In genomic region chr6:43262780-43263313, GRCh38 we compare ENCODE assay signal across 15 cellular contexts. TPM values are rescaled to one million over a fixed set of nuclear protein-coding genes. Genes with fewer than 3 reads are reported as not detected.
DNase-seq lines count a peak whose midpoint lies in the region; ATAC-seq, FAIRE-seq and TF ChIP-seq lines count a peak whose summit lies in the region.
"Had no signal": no experiment of that assay in that cellular context is flagged by ENCODE, and none has a peak within 500 bp of the region (broad histone marks: within the 10 kb centered on the region; RNA-seq: fewer than 3 reads in every experiment).

No MANE protein-coding gene starts in this region.

- no peak overlapping the region for H4K5ac ChIP-seq in IMR-90 (ENCODE audit: low read depth, low read length)

- H3K9me3 ChIP-seq in HepG2 (ENCODE audit: low read length) (no peaks in the 10 kb centered on the region), right lobe of liver (no peaks in the 10 kb centered on the region), IMR-90 (ENCODE audit: control insufficient read depth, insufficient read depth, low read length) (no peaks in the 10 kb centered on the region), hepatocyte (ENCODE audit: low read depth) (no peaks in the 10 kb centered on the region)
- H3K9me3 ChIP-seq in CD4-positive, alpha-beta memory T cell (ENCODE audit: control insufficient read depth in 1 of 2, low read length in 2 of 2): no peaks in the 10 kb centered on the region

- TF ChIP-seq EP300 in HepG2 (IDR thresholded peaks at IDR 0.05; ENCODE audit: low read depth in 2 of 2, low read length in 2 of 2) (no peak), HepG2 (CRISPR knock-in tag; IDR thresholded peaks at IDR 0.05; ENCODE audit: borderline replicate concordance) (no peak)

- H3K14ac ChIP-seq in IMR-90 (replicated peaks; ENCODE audit: low read depth, low read length): no peak overlapping the region

- no peak overlapping the region for H3K4me3 Mint-ChIP-seq in CD4-positive, alpha-beta memory T cell
- no peak overlapping the region for H3K4me3 Mint-ChIP-seq in T-helper 2 cell treated with Interferon-gamma antibody and Interleukin-4, amounts not matched to agents 5 μg/mL and 100 μg/mL, for 36 hours

- H3K4me1 ChIP-seq in HepG2 (ENCODE audit: insufficient read depth, low read length): peaks cover 76% of the 10 kb centered on the region
- peaks cover 0 to 27% (median 15%) of the 10 kb centered on the region in 4 donors for H3K4me1 ChIP-seq in right lobe of liver
- no peaks in the 10 kb centered on the region for H3K4me1 ChIP-seq in IMR-90 (ENCODE audit: control insufficient read depth, insufficient read depth, low read length)
- peaks cover 16% of the 10 kb centered on the region for H3K4me1 ChIP-seq in hepatocyte (ENCODE audit: insufficient read depth)
- no peaks in the 10 kb centered on the region for H3K4me1 ChIP-seq in CD4-positive, alpha-beta memory T cell (ENCODE audit: insufficient read depth, low read length)

- dilution Hi-C loops in IMR-90 (cut with HindIII; ENCODE audit: low sequenced_read_pairs, unreplicated experiment): no loop called here

- CTCF ChIA-PET in HepG2 (lab: Yijun Ruan, JAX; ENCODE audit: low intra/inter-chr PET ratio, low total read pairs) (interaction anchor here (0.7 to 5.0 kb wide), 5 partner anchors 24 to 191 kb away, joined by 3 to 79 read pairs (median 23); partner anchors contain the start of gene DNPH1), IMR-90 (lab: Yijun Ruan, JAX) (interaction anchor here (2.1 kb wide), 1 partner anchor 71 kb away, joined by 6 read pairs; no protein-coding TSS in a partner anchor)
- CTCF ChIA-PET in CD4-positive, alpha-beta memory T cell (lab: Charles Lee; ENCODE audit: partially characterized antibody): interaction anchor here (1.0 to 6.4 kb wide), 7 partner anchors 34 to 244 kb away, joined by 3 to 70 read pairs (median 7); partner anchors contain the start of gene DNPH1

- TF ChIP-seq CTCF in HepG2 (CRISPR knock-in tag; IDR thresholded peaks at IDR 0.05) (no peak), right lobe of liver (IDR thresholded peaks at IDR 0.05) (no peak), IMR-90 (conservative IDR thresholded peaks at IDR 0.05; ENCODE audit: low read depth, low read length) (no peak), hepatocyte (IDR thresholded peaks at IDR 0.05; ENCODE audit: poor library complexity) (no peak)

- H3K27ac Mint-ChIP-seq in CD4-positive, alpha-beta memory T cell: no peak overlapping the region
- H3K27ac Mint-ChIP-seq in T-helper 2 cell treated with Interferon-gamma antibody and Interleukin-4, amounts not matched to agents 5 μg/mL and 100 μg/mL, for 36 hours: no peak overlapping the region

- no peak overlapping the region for H2BK120ac ChIP-seq in IMR-90 (ENCODE audit: low read depth, low read length)

- no peak for TF ChIP-seq POLR2A in HepG2 (IDR thresholded peaks at IDR 0.05; ENCODE audit: insufficient read depth in 1 of 2, low read depth in 2 of 2, low read length in 2 of 2)
- no peak for TF ChIP-seq POLR2A in right lobe of liver (IDR thresholded peaks at IDR 0.05)
- no peak for TF ChIP-seq POLR2A in IMR-90 (IDR thresholded peaks at IDR 0.05; ENCODE audit: low read depth, low read length)

- H3K9ac ChIP-seq in HepG2 (ENCODE audit: insufficient read depth, low read depth, low read length) (no peak overlapping the region), IMR-90 (ENCODE audit: low read depth, low read length) (no peak overlapping the region)

- no peak for ATAC-seq in HepG2
- no peak for ATAC-seq in right lobe of liver
- no peak for ATAC-seq in IMR-90 (ENCODE audit: low read depth)
- ATAC-seq in HG02642 (IDR thresholded peaks at IDR 0.05; ENCODE audit: poor library complexity, unreplicated experiment): no peak

- H3K36me3 Mint-ChIP-seq in CD4-positive, alpha-beta memory T cell: no peaks in the 10 kb centered on the region
- no peaks in the 10 kb centered on the region for H3K36me3 Mint-ChIP-seq in T-helper 2 cell treated with Interferon-gamma antibody and Interleukin-4, amounts not matched to agents 5 μg/mL and 100 μg/mL, for 36 hours (ENCODE audit: low read depth)

- H2BK20ac ChIP-seq in IMR-90 (ENCODE audit: low read depth, low read length): no peak overlapping the region

- peak overlapping the region; percentile 51; the same call in 1 of the 2 replicates for H3K4me2 ChIP-seq in HepG2 (ENCODE audit: low read depth, low read length)
- H3K4me2 ChIP-seq in IMR-90 (ENCODE audit: low read depth, low read length): no peak overlapping the region
- H3K4me2 ChIP-seq in hepatocyte: no peak overlapping the region

- peaks cover 0 to 1% of the 10 kb centered on the region in 2 donors for H3K27me3 Mint-ChIP-seq in CD4-positive, alpha-beta memory T cell
- H3K27me3 Mint-ChIP-seq in T-helper 2 cell treated with Interferon-gamma antibody and Interleukin-4, amounts not matched to agents 5 μg/mL and 100 μg/mL, for 36 hours (ENCODE audit: low read depth): peaks cover 9% of the 10 kb centered on the region

- no peaks in the 10 kb centered on the region for H3K36me3 ChIP-seq in HepG2 (replicated peaks in 1 of 2; ENCODE audit: control insufficient read depth in 1 of 2, insufficient read depth in 2 of 2, low read length in 2 of 2)
- H3K36me3 ChIP-seq in right lobe of liver: no peaks in the 10 kb centered on the region
- H3K36me3 ChIP-seq in IMR-90 (ENCODE audit: control insufficient read depth, insufficient read depth, low read length): no peaks in the 10 kb centered on the region
- H3K36me3 ChIP-seq in hepatocyte (replicated peaks; ENCODE audit: insufficient read depth, low read depth): no peaks in the 10 kb centered on the region
- no peaks in the 10 kb centered on the region for H3K36me3 ChIP-seq in CD4-positive, alpha-beta memory T cell (ENCODE audit: insufficient read depth, low read length)

- H3K27me3 ChIP-seq in HepG2 (ENCODE audit: control insufficient read depth in 1 of 2, insufficient read depth in 2 of 2, low read length in 2 of 2) (peaks cover 0 to 8% of the 10 kb centered on the region in 2 experiments; a peak in 2 of 5 replicates), right lobe of liver (no peaks in the 10 kb centered on the region), IMR-90 (ENCODE audit: control insufficient read depth, insufficient read depth, low read length) (peaks cover 34% of the 10 kb centered on the region), hepatocyte (no peaks in the 10 kb centered on the region)
- no peaks in the 10 kb centered on the region for H3K27me3 ChIP-seq in CD4-positive, alpha-beta memory T cell (ENCODE audit: insufficient read depth, low read length)

- H3K4ac ChIP-seq in IMR-90 (ENCODE audit: low read depth, low read length): no peak overlapping the region

- no peak overlapping the region for H3K27ac ChIP-seq in HepG2 (ENCODE audit: extremely low read length, insufficient read depth, low read length)
- H3K27ac ChIP-seq in right lobe of liver: no peak overlapping the region
- H3K27ac ChIP-seq in IMR-90 (ENCODE audit: insufficient read depth, low read length): no peak overlapping the region
- H3K27ac ChIP-seq in hepatocyte: peak overlapping the region; percentile 74
- peak overlapping the region; percentile 21 for H3K27ac ChIP-seq in temporal lobe (ENCODE audit: low read depth, low read length)
- H3K27ac ChIP-seq in CD4-positive, alpha-beta memory T cell (ENCODE audit: low read depth, low read length): no peak overlapping the region
- H3K27ac ChIP-seq: 22Rv1 had no signal

- H3K9me3 Mint-ChIP-seq in CD4-positive, alpha-beta memory T cell: no peaks in the 10 kb centered on the region
- no peaks in the 10 kb centered on the region for H3K9me3 Mint-ChIP-seq in T-helper 2 cell treated with Interferon-gamma antibody and Interleukin-4, amounts not matched to agents 5 μg/mL and 100 μg/mL, for 36 hours

- no peak overlapping the region for H2AFZ ChIP-seq in HepG2 (ENCODE audit: low read length)
- peak overlapping the region; percentile 61 for H2AFZ ChIP-seq in IMR-90 (replicated peaks; ENCODE audit: low read length, poor library complexity)
- H2AFZ ChIP-seq in hepatocyte: no peak overlapping the region

- no peak overlapping the region for H4K8ac ChIP-seq in IMR-90 (ENCODE audit: low read depth in 2 of 2, low read length in 2 of 2)

- H3K4me3 ChIP-seq in HepG2 (replicated peaks in 1 of 3; ENCODE audit: insufficient read depth in 1 of 3, low read depth in 2 of 3, low read length in 3 of 3) (no peak overlapping the region; a peak in 1 of 6 replicates), right lobe of liver (no peak overlapping the region), IMR-90 (ENCODE audit: insufficient read depth, low read depth, low read length) (no peak overlapping the region), hepatocyte (no peak overlapping the region)
- no peak overlapping the region for H3K4me3 ChIP-seq in CD4-positive, alpha-beta memory T cell (ENCODE audit: low read length in 2 of 2)

- no peak for FAIRE-seq in HepG2 (lab: Jason Lieb, UNC)

- in situ Hi-C loops in HepG2 (cut with HindIII; ENCODE audit: extremely low pct_ligation_motif_present, low pct_unique_long_range_greater_than_20kb) (loop anchor here (5.0 kb wide), 3 partner anchors 69 to 234 kb away; no protein-coding TSS in a partner anchor), IMR-90 (cut with MboI; ENCODE audit: low sequenced_read_pairs) (loop anchor here (5.0 kb wide), 1 partner anchor 69 kb away; no protein-coding TSS in a partner anchor)

- no peak overlapping the region for H4K91ac ChIP-seq in IMR-90 (ENCODE audit: insufficient read depth, low read depth, low read length)

- BruUV-seq in HepG2 (replicated peaks; lab: Mats Ljungman, UMichigan) (no TSS peak), IMR-90 (replicated peaks; lab: Mats Ljungman, UMichigan) (no TSS peak)

- no peak overlapping the region for H3K18ac ChIP-seq in IMR-90 (ENCODE audit: low read depth, low read length)

- POLR2A ChIA-PET in HepG2 (lab: Yijun Ruan, JAX) (interaction anchor here (0.8 to 20.0 kb wide), 10 partner anchors 15 to 96 kb away, joined by 3 to 314 read pairs (median 4); partner anchors contain the start of genes DNPH1 and SLC22A7), IMR-90 (lab: Charles Lee; ENCODE audit: unreplicated experiment) (no interaction called here)
- POLR2A ChIA-PET in CD4-positive, alpha-beta memory T cell (lab: Charles Lee; ENCODE audit: partially characterized antibody): interaction anchor here (0.5 to 1.4 kb wide), 4 partner anchors 38 to 515 kb away, joined by 3 to 6 read pairs (median 3); no protein-coding TSS in a partner anchor

- H3K9me2 ChIP-seq in hepatocyte (replicated peaks; ENCODE audit: insufficient read depth): no peaks in the 10 kb centered on the region

- 90% methylated on average over 26 of the region's 39 CpGs for WGBS in HepG2 (ENCODE audit: low lambda C conversion rate)
- WGBS in right lobe of liver (ENCODE audit: insufficient coverage, low coverage, low lambda C conversion rate, missing lambda C conversion rate): 18% methylated on average over 3 of the region's 39 CpGs
- WGBS in IMR-90 (ENCODE audit: extremely low coverage in 2 of 2, insufficient read length in 1 of 2), 2 experiments: 81% methylated on average over 23 of the region's 39 CpGs; no CpG with 5 or more reads in 1 of the 2 experiments
- WGBS in hepatocyte (ENCODE audit: low lambda C conversion rate, missing lambda C conversion rate): 95% methylated on average over 38 of the region's 39 CpGs

- no peak overlapping the region for H2BK15ac ChIP-seq in IMR-90 (ENCODE audit: low read depth, low read length)

- H3K79me2 ChIP-seq in HepG2 (ENCODE audit: insufficient read depth, low read length) (no peaks in the 10 kb centered on the region), hepatocyte (no peaks in the 10 kb centered on the region)

- H2BK5ac ChIP-seq in IMR-90 (ENCODE audit: low read depth, low read length, poor library complexity, severe bottlenecking): no peak overlapping the region

- intact Hi-C loops in HepG2 (cut with micrococcal nuclease; ENCODE audit: unreplicated experiment) (loop anchor here (1.0 to 10.0 kb wide), 6 partner anchors 24 to 244 kb away; partner anchors contain the start of gene ABCC10), right lobe of liver (cut with DNase I) (loop anchor here in 1 of 2 donors (10.0 kb wide), 1 partner anchor 92 kb away; no protein-coding TSS in a partner anchor), IMR-90 (cut with micrococcal nuclease) (loop anchor here (1.0 kb wide), 2 partner anchors 71 to 243 kb away; no protein-coding TSS in a partner anchor)
- intact Hi-C loops in CD4-positive, alpha-beta memory T cell (cut with micrococcal nuclease): loop anchor here (1.0 to 2.0 kb wide), 3 partner anchors 72 to 243 kb away; no protein-coding TSS in a partner anchor

- no peak for DNase-seq in HepG2 (ENCODE audit: low spot score)
- no peak for DNase-seq in right lobe of liver
- no peak for DNase-seq in IMR-90
- DNase-seq in hepatocyte (ENCODE audit: low spot score): no peak
- DNase-seq in CD4-positive, alpha-beta memory T cell: no peak
- no peak for DNase-seq in T-helper 2 cell treated with Interferon-gamma antibody and Interleukin-4, amounts not matched to agents 5 μg/mL and 100 μg/mL, for 36 hours (ENCODE audit: low spot score)
- DNase-seq: DMS 273 treated with DMSO at 0.1 percent for 48 hours had no signal

- H4K20me1 ChIP-seq in HepG2 (ENCODE audit: insufficient read depth, low read length) (no peaks in the 10 kb centered on the region), IMR-90 (ENCODE audit: insufficient read depth, low read length) (no peaks in the 10 kb centered on the region), hepatocyte (ENCODE audit: insufficient read depth, poor library complexity, severe bottlenecking) (no peaks in the 10 kb centered on the region)

- peaks cover 0 to 4% (median 2%) of the 10 kb centered on the region in 4 donors for H3K4me1 Mint-ChIP-seq in CD4-positive, alpha-beta memory T cell
- H3K4me1 Mint-ChIP-seq in T-helper 2 cell treated with Interferon-gamma antibody and Interleukin-4, amounts not matched to agents 5 μg/mL and 100 μg/mL, for 36 hours (ENCODE audit: low read depth): no peaks in the 10 kb centered on the region

- no peak overlapping the region for H2AK5ac ChIP-seq in IMR-90 (ENCODE audit: low read depth, low read length)

- TF ChIP-seq RAD21 in HepG2 (CRISPR knock-in tag; IDR thresholded peaks at IDR 0.05) (no peak), IMR-90 (IDR thresholded peaks at IDR 0.05; ENCODE audit: low read length) (no peak)

- no peak overlapping the region for H3K56ac ChIP-seq in IMR-90 (ENCODE audit: extremely low read depth, insufficient read depth, low read length)

- no peak overlapping the region for H2AK9ac ChIP-seq in IMR-90 (replicated peaks; ENCODE audit: low read depth, low read length, poor library complexity)

- no peaks in the 10 kb centered on the region for H3K9me1 ChIP-seq in IMR-90 (ENCODE audit: insufficient read depth, low read length)

- H3K23ac ChIP-seq in IMR-90 (ENCODE audit: low read depth, low read length): no peak overlapping the region

- H3K79me1 ChIP-seq in IMR-90 (ENCODE audit: low read depth in 1 of 2, low read length in 2 of 2): no peaks in the 10 kb centered on the region

RNA-seq across cellular contexts. Expression of gene TTBK1, which starts 19.6 kb away (rescaled TPM):
- total RNA-seq in HepG2 (2016; rRNA removed; fragmentation: Illumina TruSeq; extraction: Trizol) (0.10 and 0.33 TPM in 2 replicates), right lobe of liver (1 to 10 TPM in 2 of 6 experiments, under 1 TPM in 4; 0.83 to 1.6 (median 0.87) TPM), IMR-90 (2012; rRNA removed) (under 0.01 TPM in 1 of 2 replicates, not detected in the other), hepatocyte (0.36 and 1.1 TPM in 2 replicates), temporal lobe (15.0 TPM)
- total RNA-seq in HepG2 (2016; cell fraction: cytosol; rRNA removed; fragmentation: Illumina TruSeq; extraction: Trizol; ENCODE audit: low read depth): 0.18 and 0.20 TPM in 2 replicates
- 0.13 and 0.32 TPM in 2 replicates for total RNA-seq in HepG2 (2016; cell fraction: insoluble cytoplasmic fraction; rRNA removed; fragmentation: Illumina TruSeq; extraction: Trizol)
- total RNA-seq in HepG2 (2016; cell fraction: membrane; rRNA removed; fragmentation: Illumina TruSeq; extraction: Trizol): 0.25 and 0.28 TPM in 2 replicates
- total RNA-seq in HepG2 (2016; cell fraction: nucleus; rRNA removed; fragmentation: Illumina TruSeq; extraction: Trizol): 0.47 TPM in 2 replicates
- polyA plus RNA-seq in HepG2 (2011; rRNA removed) (0.24 and 0.50 TPM in 2 replicates), IMR-90 (2012; rRNA removed) (0.01 and 0.02 TPM in 2 replicates), hepatocyte (0.34 and 0.52 TPM in 2 replicates)
- polyA plus RNA-seq in HepG2 (2011; cell fraction: cytosol; rRNA removed): 0.09 and 0.10 TPM in 2 replicates
- polyA plus RNA-seq in HepG2 (2011; cell fraction: nucleus; rRNA removed): 1.4 and 2.2 TPM in 2 replicates
- 0.53 and 0.62 TPM in 2 replicates for polyA plus RNA-seq in HepG2 (2012)
- not detected in 2 replicates for polyA plus RNA-seq in HepG2 (2016; cell fraction: cytosol; fragmentation: Illumina TruSeq; extraction: Trizol; ENCODE audit: low read depth)
- 0.19 TPM in 2 replicates for polyA plus RNA-seq in HepG2 (2016; cell fraction: insoluble cytoplasmic fraction; fragmentation: Illumina TruSeq; extraction: Trizol; ENCODE audit: low read depth)
- polyA plus RNA-seq in HepG2 (2016; cell fraction: membrane; fragmentation: Illumina TruSeq; extraction: Trizol; ENCODE audit: low read depth): 0.06 and 0.07 TPM in 2 replicates
- polyA plus RNA-seq in HepG2 (2016; cell fraction: nucleus; fragmentation: Illumina TruSeq; extraction: Trizol; ENCODE audit: insufficient read depth, low read depth): 0.84 and 0.86 TPM in 2 replicates
- polyA minus RNA-seq in HepG2 (2011; rRNA and poly(A)+ RNA removed; ENCODE audit: low replicate concordance): 1.2 TPM in 1 of 2 replicates, not detected in the other
- 0.18 and 0.49 TPM in 2 replicates for polyA minus RNA-seq in HepG2 (2011; cell fraction: cytosol; rRNA and poly(A)+ RNA removed)
- polyA minus RNA-seq in HepG2 (2011; cell fraction: nucleus; rRNA and poly(A)+ RNA removed): 1.4 and 1.7 TPM in 2 replicates
- 0.02 and 0.03 TPM in 2 replicates for polyA plus RNA-seq in IMR-90 (2012; cell fraction: cytosol; rRNA removed)
- polyA plus RNA-seq in IMR-90 (2012; cell fraction: nucleus; rRNA removed; ENCODE audit: low replicate concordance): 0.10 and 0.13 TPM in 2 replicates
- total RNA-seq in CD4-positive, alpha-beta memory T cell: under 1 TPM in 1 of 2 experiments, not detected in 1; 0.06 TPM
- not detected for polyA plus RNA-seq in CD4-positive, alpha-beta memory T cell
- total RNA-seq: A673, H4 had no signal
- polyA plus RNA-seq: BJ had no signal

RNA-seq across cellular contexts. Expression of gene DNPH1, which starts 33.6 kb away (rescaled TPM):
- total RNA-seq in HepG2 (2016; rRNA removed; fragmentation: Illumina TruSeq; extraction: Trizol) (75.0 and 75.1 TPM in 2 replicates), right lobe of liver (100 to 1,000 TPM in 2 of 6 experiments, 10 to 100 TPM in 4; 50.7 to 107 (median 62.4) TPM), IMR-90 (2012; rRNA removed) (19.0 and 22.8 TPM in 2 replicates), hepatocyte (105 and 124 TPM in 2 replicates), temporal lobe (12.8 TPM)
- total RNA-seq in HepG2 (2016; cell fraction: cytosol; rRNA removed; fragmentation: Illumina TruSeq; extraction: Trizol; ENCODE audit: low read depth): 50.9 and 56.3 TPM in 2 replicates
- total RNA-seq in HepG2 (2016; cell fraction: insoluble cytoplasmic fraction; rRNA removed; fragmentation: Illumina TruSeq; extraction: Trizol): 75.1 and 81.5 TPM in 2 replicates
- total RNA-seq in HepG2 (2016; cell fraction: membrane; rRNA removed; fragmentation: Illumina TruSeq; extraction: Trizol): 52.3 and 60.5 TPM in 2 replicates
- total RNA-seq in HepG2 (2016; cell fraction: nucleus; rRNA removed; fragmentation: Illumina TruSeq; extraction: Trizol): 31.4 and 33.7 TPM in 2 replicates
- polyA plus RNA-seq in HepG2 (2011; rRNA removed) (56.5 and 65.8 TPM in 2 replicates), IMR-90 (2012; rRNA removed) (47.8 and 58.0 TPM in 2 replicates), hepatocyte (136 and 153 TPM in 2 replicates)
- polyA plus RNA-seq in HepG2 (2011; cell fraction: cytosol; rRNA removed): 106 and 143 TPM in 2 replicates
- 62.4 and 67.4 TPM in 2 replicates for polyA plus RNA-seq in HepG2 (2011; cell fraction: nucleus; rRNA removed)
- 43.1 and 47.9 TPM in 2 replicates for polyA plus RNA-seq in HepG2 (2012)
- 62.6 and 68.8 TPM in 2 replicates for polyA plus RNA-seq in HepG2 (2016; cell fraction: cytosol; fragmentation: Illumina TruSeq; extraction: Trizol; ENCODE audit: low read depth)
- polyA plus RNA-seq in HepG2 (2016; cell fraction: insoluble cytoplasmic fraction; fragmentation: Illumina TruSeq; extraction: Trizol; ENCODE audit: low read depth): 76.7 and 82.8 TPM in 2 replicates
- 47.1 and 47.7 TPM in 2 replicates for polyA plus RNA-seq in HepG2 (2016; cell fraction: membrane; fragmentation: Illumina TruSeq; extraction: Trizol; ENCODE audit: low read depth)
- polyA plus RNA-seq in HepG2 (2016; cell fraction: nucleus; fragmentation: Illumina TruSeq; extraction: Trizol; ENCODE audit: insufficient read depth, low read depth): 66.2 and 72.5 TPM in 2 replicates
- 38.8 and 62.4 TPM in 2 replicates for polyA minus RNA-seq in HepG2 (2011; rRNA and poly(A)+ RNA removed; ENCODE audit: low replicate concordance)
- polyA minus RNA-seq in HepG2 (2011; cell fraction: cytosol; rRNA and poly(A)+ RNA removed): 10.5 and 15.4 TPM in 2 replicates
- polyA minus RNA-seq in HepG2 (2011; cell fraction: nucleus; rRNA and poly(A)+ RNA removed): 15.3 and 16.7 TPM in 2 replicates
- polyA plus RNA-seq in IMR-90 (2012; cell fraction: cytosol; rRNA removed): 192 and 227 TPM in 2 replicates
- polyA plus RNA-seq in IMR-90 (2012; cell fraction: nucleus; rRNA removed; ENCODE audit: low replicate concordance): 42.4 and 83.8 TPM in 2 replicates
- 10 to 100 TPM; 32.8 to 34.8 TPM for total RNA-seq in CD4-positive, alpha-beta memory T cell
- polyA plus RNA-seq in CD4-positive, alpha-beta memory T cell: 100 to 1,000 TPM in 1 of 2 donors, 10 to 100 TPM in 1; 93.5 to 159 TPM

RNA-seq across cellular contexts. Expression of gene SLC22A7, which starts 35.2 kb away (rescaled TPM):
- 8.6 and 22.6 TPM in 2 replicates for total RNA-seq in HepG2 (2016; rRNA removed; fragmentation: Illumina TruSeq; extraction: Trizol)
- total RNA-seq in HepG2 (2016; cell fraction: cytosol; rRNA removed; fragmentation: Illumina TruSeq; extraction: Trizol; ENCODE audit: low read depth): 5.3 and 5.4 TPM in 2 replicates
- 8.5 and 22.3 TPM in 2 replicates for total RNA-seq in HepG2 (2016; cell fraction: insoluble cytoplasmic fraction; rRNA removed; fragmentation: Illumina TruSeq; extraction: Trizol)
- total RNA-seq in HepG2 (2016; cell fraction: membrane; rRNA removed; fragmentation: Illumina TruSeq; extraction: Trizol): 9.0 and 9.1 TPM in 2 replicates
- 20.9 and 25.8 TPM in 2 replicates for total RNA-seq in HepG2 (2016; cell fraction: nucleus; rRNA removed; fragmentation: Illumina TruSeq; extraction: Trizol)
- 5.3 and 12.3 TPM in 2 replicates for polyA plus RNA-seq in HepG2 (2011; rRNA removed)
- polyA plus RNA-seq in HepG2 (2011; cell fraction: cytosol; rRNA removed): 7.0 and 7.8 TPM in 2 replicates
- 34.4 and 48.4 TPM in 2 replicates for polyA plus RNA-seq in HepG2 (2011; cell fraction: nucleus; rRNA removed)
- polyA plus RNA-seq in HepG2 (2012): 18.9 and 34.7 TPM in 2 replicates
- 3.2 and 3.5 TPM in 2 replicates for polyA plus RNA-seq in HepG2 (2016; cell fraction: cytosol; fragmentation: Illumina TruSeq; extraction: Trizol; ENCODE audit: low read depth)
- polyA plus RNA-seq in HepG2 (2016; cell fraction: insoluble cytoplasmic fraction; fragmentation: Illumina TruSeq; extraction: Trizol; ENCODE audit: low read depth): 5.5 and 6.2 TPM in 2 replicates
- polyA plus RNA-seq in HepG2 (2016; cell fraction: membrane; fragmentation: Illumina TruSeq; extraction: Trizol; ENCODE audit: low read depth): 4.5 and 5.7 TPM in 2 replicates
- 39.6 and 40.3 TPM in 2 replicates for polyA plus RNA-seq in HepG2 (2016; cell fraction: nucleus; fragmentation: Illumina TruSeq; extraction: Trizol; ENCODE audit: insufficient read depth, low read depth)
- polyA minus RNA-seq in HepG2 (2011; rRNA and poly(A)+ RNA removed; ENCODE audit: low replicate concordance): 22.0 TPM in 1 of 2 replicates, not detected in the other
- 3.6 and 5.1 TPM in 2 replicates for polyA minus RNA-seq in HepG2 (2011; cell fraction: cytosol; rRNA and poly(A)+ RNA removed)
- 7.0 and 12.7 TPM in 2 replicates for polyA minus RNA-seq in HepG2 (2011; cell fraction: nucleus; rRNA and poly(A)+ RNA removed)
- 100 to 1,000 TPM; 145 to 348 (median 185) TPM for total RNA-seq in right lobe of liver
- total RNA-seq in IMR-90 (2012; rRNA removed): not detected in 2 replicates
- not detected in 2 replicates for polyA plus RNA-seq in IMR-90 (2012; rRNA removed)
- polyA plus RNA-seq in IMR-90 (2012; cell fraction: cytosol; rRNA removed): not detected in 2 replicates
- not detected in 2 replicates for polyA plus RNA-seq in IMR-90 (2012; cell fraction: nucleus; rRNA removed; ENCODE audit: low replicate concordance)
- total RNA-seq in hepatocyte: 24.3 and 31.5 TPM in 2 replicates
- polyA plus RNA-seq in hepatocyte: 18.5 and 40.1 TPM in 2 replicates
- total RNA-seq in temporal lobe: 0.25 TPM
- not detected for total RNA-seq in CD4-positive, alpha-beta memory T cell
- not detected for polyA plus RNA-seq in CD4-positive, alpha-beta memory T cell
- total RNA-seq: A673, Calu3, H4, HT1080 had no signal
- polyA plus RNA-seq: BJ had no signal

RNA-seq across cellular contexts. Expression of gene CRIP3, which starts 45.8 kb away (rescaled TPM):
- total RNA-seq in HepG2 (2016; rRNA removed; fragmentation: Illumina TruSeq; extraction: Trizol) (3.5 and 6.3 TPM in 2 replicates), right lobe of liver (1 to 10 TPM; 2.1 to 7.9 (median 5.2) TPM), IMR-90 (2012; rRNA removed) (not detected in 2 replicates), hepatocyte (0.80 and 1.6 TPM in 2 replicates), temporal lobe (3.0 TPM)
- 2.7 and 2.9 TPM in 2 replicates for total RNA-seq in HepG2 (2016; cell fraction: cytosol; rRNA removed; fragmentation: Illumina TruSeq; extraction: Trizol; ENCODE audit: low read depth)
- 5.5 and 7.0 TPM in 2 replicates for total RNA-seq in HepG2 (2016; cell fraction: insoluble cytoplasmic fraction; rRNA removed; fragmentation: Illumina TruSeq; extraction: Trizol)
- total RNA-seq in HepG2 (2016; cell fraction: membrane; rRNA removed; fragmentation: Illumina TruSeq; extraction: Trizol): 1.7 and 2.6 TPM in 2 replicates
- total RNA-seq in HepG2 (2016; cell fraction: nucleus; rRNA removed; fragmentation: Illumina TruSeq; extraction: Trizol): 6.1 and 7.0 TPM in 2 replicates
- polyA plus RNA-seq in HepG2 (2011; rRNA removed) (9.3 and 14.2 TPM in 2 replicates), IMR-90 (2012; rRNA removed) (not detected in 2 replicates), hepatocyte (1.0 and 1.5 TPM in 2 replicates)
- polyA plus RNA-seq in HepG2 (2011; cell fraction: cytosol; rRNA removed): 4.5 and 5.1 TPM in 2 replicates
- 31.5 and 46.2 TPM in 2 replicates for polyA plus RNA-seq in HepG2 (2011; cell fraction: nucleus; rRNA removed)
- polyA plus RNA-seq in HepG2 (2012): 12.7 and 16.4 TPM in 2 replicates
- 0.99 and 1.7 TPM in 2 replicates for polyA plus RNA-seq in HepG2 (2016; cell fraction: cytosol; fragmentation: Illumina TruSeq; extraction: Trizol; ENCODE audit: low read depth)
- 4.1 and 5.4 TPM in 2 replicates for polyA plus RNA-seq in HepG2 (2016; cell fraction: insoluble cytoplasmic fraction; fragmentation: Illumina TruSeq; extraction: Trizol; ENCODE audit: low read depth)
- 1.9 and 2.3 TPM in 2 replicates for polyA plus RNA-seq in HepG2 (2016; cell fraction: membrane; fragmentation: Illumina TruSeq; extraction: Trizol; ENCODE audit: low read depth)
- polyA plus RNA-seq in HepG2 (2016; cell fraction: nucleus; fragmentation: Illumina TruSeq; extraction: Trizol; ENCODE audit: insufficient read depth, low read depth): 13.1 and 18.7 TPM in 2 replicates
- 8.2 TPM in 1 of 2 replicates, not detected in the other for polyA minus RNA-seq in HepG2 (2011; rRNA and poly(A)+ RNA removed; ENCODE audit: low replicate concordance)
- 1.4 and 2.5 TPM in 2 replicates for polyA minus RNA-seq in HepG2 (2011; cell fraction: cytosol; rRNA and poly(A)+ RNA removed)
- polyA minus RNA-seq in HepG2 (2011; cell fraction: nucleus; rRNA and poly(A)+ RNA removed): 7.5 and 14.4 TPM in 2 replicates
- polyA plus RNA-seq in IMR-90 (2012; cell fraction: cytosol; rRNA removed): not detected in 2 replicates
- 0.13 and 0.55 TPM in 2 replicates for polyA plus RNA-seq in IMR-90 (2012; cell fraction: nucleus; rRNA removed; ENCODE audit: low replicate concordance)
- 1 to 10 TPM; 1.9 to 3.0 TPM for total RNA-seq in CD4-positive, alpha-beta memory T cell
- not detected for polyA plus RNA-seq in CD4-positive, alpha-beta memory T cell
- total RNA-seq: H4, HT1080 had no signal
- polyA plus RNA-seq: BJ had no signal

Comparison
In these comparisons a context has a peak if more than half of its experiments do, and no peak if none do; other contexts are left out.
1. H3K27ac ChIP-seq: peak in hepatocyte (single experiment) and temporal lobe (single experiment); none in HepG2 (single experiment), right lobe of liver (0 of 3), IMR-90 (single experiment) and CD4-positive, alpha-beta memory T cell (single experiment).